In genomic region chr20:36658300-36658699, GRCh38 we compare ENCODE assay signal across 18 cellular contexts. TPM values are rescaled to one million over a fixed set of nuclear protein-coding genes. Genes with fewer than 3 reads are reported as not detected.
DNase-seq lines count a peak whose midpoint lies in the region; ATAC-seq and TF ChIP-seq lines count a peak whose summit lies in the region.
"Had no signal": no experiment of that assay in that cellular context is flagged by ENCODE, and none has a peak within 500 bp of the region (broad histone marks: within the 10 kb centered on the region; RNA-seq: fewer than 3 reads in every experiment).

No MANE protein-coding gene starts in this region.

- H3K4me3 Mint-ChIP-seq in CD4-positive, CD25-positive, alpha-beta regulatory T cell = peak overlapping the region; percentile 28 to 84 (median 53)
- H3K4me3 Mint-ChIP-seq: mesothelial cell of epicardium had no signal

- peak overlapping the region; percentile 32 to 86 (median 65) for H3K27ac Mint-ChIP-seq in CD4-positive, CD25-positive, alpha-beta regulatory T cell
- H3K27ac Mint-ChIP-seq: mesothelial cell of epicardium had no signal

- no peaks in the 10 kb centered on the region for H3K27me3 ChIP-seq in CD4-positive, CD25-positive, alpha-beta regulatory T cell (ENCODE audit: control insufficient read depth, insufficient read depth, low read length)
- H3K27me3 ChIP-seq in HL-60 (ENCODE audit: insufficient read depth, poor library complexity, severe bottlenecking) = no peaks in the 10 kb centered on the region
- H3K27me3 ChIP-seq: brain microvascular endothelial cell, heart right ventricle had no signal

- peak overlapping the region; percentile 87 for H3K4me3 ChIP-seq in CD4-positive, CD25-positive, alpha-beta regulatory T cell (ENCODE audit: low read depth, low read length)
- no peak overlapping the region for H3K4me3 ChIP-seq in HL-60 (replicated peaks; ENCODE audit: insufficient read depth, low read length)
- H3K4me3 ChIP-seq: heart right ventricle, SK-N-MC had no signal

- H3K4me1 Mint-ChIP-seq in CD4-positive, CD25-positive, alpha-beta regulatory T cell = peaks cover 10 to 32% (median 14%) of the 10 kb centered on the region in 4 donors
- H3K4me1 Mint-ChIP-seq: mesothelial cell of epicardium had no signal

- peaks cover 7% of the 10 kb centered on the region for H3K36me3 Mint-ChIP-seq in CD4-positive, CD25-positive, alpha-beta regulatory T cell

- H3K36me3 ChIP-seq in CD4-positive, CD25-positive, alpha-beta regulatory T cell (ENCODE audit: control insufficient read depth, insufficient read depth, low read length) = peaks cover 8% of the 10 kb centered on the region

- no peak overlapping the region for H3K27ac ChIP-seq in CD4-positive, CD25-positive, alpha-beta regulatory T cell (ENCODE audit: insufficient read depth, low read length, poor library complexity, severe bottlenecking)
- no peak overlapping the region for H3K27ac ChIP-seq in HL-60 (replicated peaks)
- H3K27ac ChIP-seq: brain microvascular endothelial cell, heart right ventricle, SK-N-MC had no signal

- no peaks in the 10 kb centered on the region for H3K27me3 Mint-ChIP-seq in CD4-positive, CD25-positive, alpha-beta regulatory T cell

- H3K9me3 Mint-ChIP-seq in CD4-positive, CD25-positive, alpha-beta regulatory T cell = no peaks in the 10 kb centered on the region
- H3K9me3 Mint-ChIP-seq: mesothelial cell of epicardium had no signal

- no peak for TF ChIP-seq CTCF in HL-60 (IDR thresholded peaks at IDR 0.05; ENCODE audit: insufficient read depth, low read length)

- H3K9me3 ChIP-seq in CD4-positive, CD25-positive, alpha-beta regulatory T cell (ENCODE audit: control insufficient read depth in 2 of 2, low read length in 2 of 2) = no peaks in the 10 kb centered on the region
- H3K9me3 ChIP-seq: heart right ventricle had no signal

- peaks cover 16% of the 10 kb centered on the region for H3K4me1 ChIP-seq in CD4-positive, CD25-positive, alpha-beta regulatory T cell (ENCODE audit: control insufficient read depth, insufficient read depth, low read length, poor library complexity, severe bottlenecking)

- peak in 2 of 3 donors; percentile 20 to 84 for DNase-seq in CD4-positive, CD25-positive, alpha-beta regulatory T cell
- DNase-seq in HL-60 (ENCODE audit: low read depth in 1 of 2, low spot score in 1 of 2) (peak; percentile 40 to 54), SW480 (ENCODE audit: low spot score) (peak; percentile 46)
- peak; percentile 30 for DNase-seq in central memory CD4-positive, alpha-beta T cell
- DNase-seq in activated CD4-positive, CD25-positive, alpha-beta regulatory T cell (lab: John Stamatoyannopoulos, UW) = no peak
- DNase-seq: brain microvascular endothelial cell; DMS53; heart right ventricle; NCI-H187; NCI-H510A treated with DMSO at 0.1 percent for 48 hours; nucleus accumbens; stimulated activated CD4-positive, alpha-beta T cell treated with anti-CD3 and anti-CD28 coated beads, Interleukin-2, amount 100 ng/mL, for 48 hours; stimulated activated CD8-positive, alpha-beta memory T cell treated with anti-CD3 and anti-CD28 coated beads, Interleukin-4, amount 100 ng/mL, for 48 hours had no signal

- peak; percentile 71 to 79 for ATAC-seq in CD4-positive, CD25-positive, alpha-beta regulatory T cell (ENCODE audit: low read depth in 2 of 2)
- ATAC-seq in HG02763 (IDR thresholded peaks at IDR 0.05; ENCODE audit: unreplicated experiment) (no peak), HG02571 (IDR thresholded peaks at IDR 0.05; ENCODE audit: unreplicated experiment) (no peak), GM19463 (IDR thresholded peaks at IDR 0.05; ENCODE audit: unreplicated experiment) (no peak)
- ATAC-seq: heart right ventricle had no signal

RNA-seq across cellular contexts. Expression of gene SLA2, which starts 12.3 kb away (rescaled TPM):
- total RNA-seq in CD4-positive, CD25-positive, alpha-beta regulatory T cell = 39.4 TPM
- polyA plus RNA-seq in CD4-positive, CD25-positive, alpha-beta regulatory T cell = 10 to 100 TPM; 11.9 to 17.0 (median 14.7) TPM

RNA-seq across cellular contexts. Expression of gene RAB5IF, which starts 52.7 kb away (rescaled TPM):
- total RNA-seq in CD4-positive, CD25-positive, alpha-beta regulatory T cell = 75.8 TPM
- 100 to 1,000 TPM; 199 to 248 (median 214) TPM for polyA plus RNA-seq in CD4-positive, CD25-positive, alpha-beta regulatory T cell

Comparison
In these comparisons a context has a peak if more than half of its experiments do, and no peak if none do; other contexts are left out.
1. ATAC-seq: peak in CD4-positive, CD25-positive, alpha-beta regulatory T cell (2 of 2); none in HG02763 (single experiment), HG02571 (single experiment) and GM19463 (single experiment).
2. DNase-seq: peak in CD4-positive, CD25-positive, alpha-beta regulatory T cell (2 of 3), HL-60 (2 of 2), SW480 (single experiment) and central memory CD4-positive, alpha-beta T cell (single experiment); none in activated CD4-positive, CD25-positive, alpha-beta regulatory T cell (0 of 4).